28 cellular contexts compared by ENCODE assay signal in genomic region chr6:6256881-6257280, GRCh38.
"Had no signal": no experiment of that assay in that cellular context is flagged by ENCODE, and none has a peak within 500 bp of the region (broad histone marks: within the 10 kb centered on the region; RNA-seq: fewer than 3 reads in every experiment).

No MANE protein-coding gene starts in this region.

- DNase-seq: activated CD4-positive, alpha-beta T cell treated with anti-CD3 and anti-CD28 coated beads for 4 hours; activated CD4-positive, alpha-beta T cell treated with anti-CD3 and anti-CD28 coated beads, Interleukin-2, amount 50 U/mL, for 4 hours; activated CD4-positive, CD25-positive, alpha-beta regulatory T cell; activated CD8-positive, alpha-beta memory T cell treated with anti-CD3 and anti-CD28 coated beads for 24 hours; activated effector memory CD4-positive, alpha-beta T cell treated with Interleukin-2 at 50 U/mL for 16 hours; activated naive CD4-positive, alpha-beta T cell treated with anti-CD3 and anti-CD28 coated beads for 36 hours; activated naive CD8-positive, alpha-beta T cell treated with anti-CD3 and anti-CD28 coated beads for 36 hours; adrenal gland; aorta; dorsolateral prefrontal cortex; effector memory CD4-positive, alpha-beta T cell; gastrocnemius medialis; glutamatergic neuron; left cardiac atrium; left ventricle myocardium superior; mammary epithelial cell; midbrain; naive thymus-derived CD8-positive, alpha-beta T cell; stimulated activated CD4-positive, alpha-beta T cell treated with anti-CD3 and anti-CD28 coated beads, Interleukin-4, amount 100 ng/mL, for 24 hours; T-helper 2 cell had no signal

- H3K4me1 ChIP-seq: adrenal gland, gastrocnemius medialis had no signal

- H3K27ac ChIP-seq: adrenal gland, cardiac muscle cell, coronary artery, dorsolateral prefrontal cortex, gastrocnemius medialis, neutrophil, thoracic aorta had no signal

- ATAC-seq: gastrocnemius medialis; left ventricle myocardium superior; naive thymus-derived CD8-positive, alpha-beta T cell; sciatic nerve; stimulated activated effector memory CD8-positive, alpha-beta T cell treated with anti-CD3 and anti-CD28 coated beads, Interleukin-12 subunit alpha, Interleukin-12 subunit beta, amount 100 ng/mL, for 72 hours had no signal

- H3K4me3 Mint-ChIP-seq: activated naive CD4-positive, alpha-beta T cell treated with anti-CD3 and anti-CD28 coated beads for 36 hours; activated naive CD8-positive, alpha-beta T cell treated with anti-CD3 and anti-CD28 coated beads for 36 hours; brain; naive thymus-derived CD8-positive, alpha-beta T cell; stimulated activated effector memory CD8-positive, alpha-beta T cell treated with anti-CD3 and anti-CD28 coated beads, Interleukin-12 subunit alpha, Interleukin-12 subunit beta, amount 100 ng/mL, for 72 hours; stimulated activated naive CD8-positive, alpha-beta T cell treated with anti-CD3 and anti-CD28 coated beads, Interleukin-15, Interleukin-2, amounts not matched to agents 100 ng/mL and 50 ng/mL, for 24 hours had no signal

- H3K27ac Mint-ChIP-seq: activated naive CD4-positive, alpha-beta T cell treated with anti-CD3 and anti-CD28 coated beads for 36 hours; activated naive CD8-positive, alpha-beta T cell treated with anti-CD3 and anti-CD28 coated beads for 36 hours; brain; naive thymus-derived CD8-positive, alpha-beta T cell; stimulated activated effector memory CD8-positive, alpha-beta T cell treated with anti-CD3 and anti-CD28 coated beads, Interleukin-12 subunit alpha, Interleukin-12 subunit beta, amount 100 ng/mL, for 72 hours; stimulated activated naive CD8-positive, alpha-beta T cell treated with anti-CD3 and anti-CD28 coated beads, Interleukin-15, Interleukin-2, amounts not matched to agents 100 ng/mL and 50 ng/mL, for 24 hours had no signal

- H3K27me3 ChIP-seq: adrenal gland, cardiac muscle cell, gastrocnemius medialis, neutrophil had no signal

- H3K4me1 Mint-ChIP-seq: naive thymus-derived CD8-positive, alpha-beta T cell; stimulated activated effector memory CD8-positive, alpha-beta T cell treated with anti-CD3 and anti-CD28 coated beads, Interleukin-12 subunit alpha, Interleukin-12 subunit beta, amount 100 ng/mL, for 72 hours had no signal

- H3K36me3 ChIP-seq: adrenal gland, cardiac muscle cell, gastrocnemius medialis, neutrophil, thoracic aorta had no signal

- H3K9me3 Mint-ChIP-seq: activated naive CD4-positive, alpha-beta T cell treated with anti-CD3 and anti-CD28 coated beads for 36 hours; activated naive CD8-positive, alpha-beta T cell treated with anti-CD3 and anti-CD28 coated beads for 36 hours; brain; naive thymus-derived CD8-positive, alpha-beta T cell; stimulated activated effector memory CD8-positive, alpha-beta T cell treated with anti-CD3 and anti-CD28 coated beads, Interleukin-12 subunit alpha, Interleukin-12 subunit beta, amount 100 ng/mL, for 72 hours; stimulated activated naive CD8-positive, alpha-beta T cell treated with anti-CD3 and anti-CD28 coated beads, Interleukin-15, Interleukin-2, amounts not matched to agents 100 ng/mL and 50 ng/mL, for 24 hours had no signal

- H3K36me3 Mint-ChIP-seq: activated naive CD8-positive, alpha-beta T cell treated with anti-CD3 and anti-CD28 coated beads for 36 hours; brain; naive thymus-derived CD8-positive, alpha-beta T cell; stimulated activated effector memory CD8-positive, alpha-beta T cell treated with anti-CD3 and anti-CD28 coated beads, Interleukin-12 subunit alpha, Interleukin-12 subunit beta, amount 100 ng/mL, for 72 hours had no signal

- H3K4me3 ChIP-seq: adrenal gland, cardiac muscle cell, coronary artery, dorsolateral prefrontal cortex, gastrocnemius medialis, thoracic aorta had no signal

- H3K9me3 ChIP-seq: adrenal gland, gastrocnemius medialis, neutrophil, thoracic aorta had no signal
